ENCODE assay signal across 25 cellular contexts in the genomic region with DNA sequence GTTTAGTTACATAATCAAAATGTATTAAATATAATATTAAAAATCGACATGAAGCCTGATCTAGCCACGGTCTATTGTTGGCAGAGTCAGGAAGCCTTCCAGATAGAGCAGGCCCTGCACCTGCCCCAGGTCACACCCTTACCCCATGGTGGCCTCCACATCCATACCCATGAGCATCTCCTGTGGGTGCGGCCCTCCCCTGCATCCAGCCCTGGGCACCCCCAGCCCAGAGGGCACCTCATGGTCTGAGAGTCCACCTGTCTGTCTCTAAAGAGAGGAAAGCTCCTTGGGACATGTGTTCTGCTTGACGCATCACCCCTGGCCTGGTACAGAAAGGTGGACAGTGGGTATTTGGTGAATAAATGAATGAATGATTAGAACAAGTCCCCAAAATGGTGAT. TPM values are rescaled to one million over a fixed set of nuclear protein-coding genes. Genes with fewer than 3 reads are reported as not detected.
"Had no signal": no experiment of that assay in that cellular context is flagged by ENCODE, and none has a peak within 500 bp of the region (broad histone marks: within the 10 kb centered on the region; RNA-seq: fewer than 3 reads in every experiment).

No MANE protein-coding gene starts in this region.

- H3K9me3 Mint-ChIP-seq: dendritic cell treated with granulocyte-macrophage colony-stimulating factor and Interleukin-4, amounts not matched to agents 40 ng/mL and 50 ng/mL, for 4 days; memory B cell; mesothelial cell of epicardium; naive thymus-derived CD4-positive, alpha-beta T cell; nephron; neural progenitor cell; stimulated activated memory B cell treated with anti-CD40 and anti-IgM and Interleukin-4, amounts not matched to agents 10 μg/mL and 1 μg/mL and 100 μg/mL, for 72 hours had no signal

- H3K36me3 Mint-ChIP-seq: memory B cell; mesothelial cell of epicardium; naive thymus-derived CD4-positive, alpha-beta T cell; neural progenitor cell; stimulated activated memory B cell treated with anti-CD40 and anti-IgM and Interleukin-4, amounts not matched to agents 10 μg/mL and 1 μg/mL and 100 μg/mL, for 72 hours had no signal

- FAIRE-seq: colon, endothelial cell of umbilical vein, frontal cortex, keratinocyte, urothelium cell line had no signal

- H3K36me3 ChIP-seq: neural progenitor cell, prostate gland, right atrium auricular region, thoracic aorta, tibial nerve had no signal

- H3K27me3 Mint-ChIP-seq: dendritic cell treated with granulocyte-macrophage colony-stimulating factor and Interleukin-4, amounts not matched to agents 40 ng/mL and 50 ng/mL, for 4 days had no signal

- H3K9ac ChIP-seq: neural progenitor cell had no signal

- H3K4me1 Mint-ChIP-seq: mesothelial cell of epicardium, nephron had no signal

- H2AFZ ChIP-seq: neural progenitor cell had no signal

- DNase-seq: central memory CD4-positive, alpha-beta T cell; effector CD8-positive, alpha-beta T cell; left ventricle myocardium superior; naive thymus-derived CD4-positive, alpha-beta T cell; nucleus accumbens; stimulated activated CD4-positive, alpha-beta T cell treated with anti-CD3 and anti-CD28 coated beads, Interleukin-4, amount 100 ng/mL, for 4 hours; stimulated activated naive CD8-positive, alpha-beta T cell treated with anti-CD3 and anti-CD28 coated beads, Interleukin-15, Interleukin-2, amounts not matched to agents 100 U/mL and 50 U/mL, for 24 hours; substantia nigra had no signal

- H3K4me2 ChIP-seq: neural progenitor cell had no signal

- H3K9me3 ChIP-seq: prostate gland, right atrium auricular region, thoracic aorta, tibial nerve had no signal

- H3K27ac ChIP-seq: neural progenitor cell, prostate gland, right atrium auricular region, thoracic aorta, tibial nerve had no signal

- H3K27ac Mint-ChIP-seq: dendritic cell treated with granulocyte-macrophage colony-stimulating factor and Interleukin-4, amounts not matched to agents 40 ng/mL and 50 ng/mL, for 4 days; memory B cell; mesothelial cell of epicardium; nephron; neural progenitor cell; stimulated activated memory B cell treated with anti-CD40 and anti-IgM and Interleukin-4, amounts not matched to agents 10 μg/mL and 1 μg/mL and 100 μg/mL, for 72 hours had no signal

- H3K27me3 ChIP-seq: neural progenitor cell, right atrium auricular region, tibial nerve had no signal

- H3K4me3 ChIP-seq: lung, neural progenitor cell, prostate gland, right atrium auricular region, thoracic aorta, tibial nerve had no signal

- ATAC-seq: left ventricle myocardium superior; naive thymus-derived CD4-positive, alpha-beta T cell; sciatic nerve; stimulated activated memory B cell treated with anti-CD40 and anti-IgM and Interleukin-4, amounts not matched to agents 10 μg/mL and 1 μg/mL and 100 μg/mL, for 72 hours had no signal

- H3K4me3 Mint-ChIP-seq: dendritic cell treated with granulocyte-macrophage colony-stimulating factor and Interleukin-4, amounts not matched to agents 40 ng/mL and 50 ng/mL, for 4 days; memory B cell; mesothelial cell of epicardium; naive thymus-derived CD4-positive, alpha-beta T cell; nephron; neural progenitor cell; stimulated activated memory B cell treated with anti-CD40 and anti-IgM and Interleukin-4, amounts not matched to agents 10 μg/mL and 1 μg/mL and 100 μg/mL, for 72 hours had no signal

- H3K4me1 ChIP-seq: neural progenitor cell, prostate gland, right atrium auricular region, tibial nerve had no signal

RNA-seq across cellular contexts. Expression of gene CSPG4, which starts 37.2 kb away (rescaled TPM):
- total RNA-seq: endothelial cell of umbilical vein; naive thymus-derived CD4-positive, alpha-beta T cell had no signal
- polyA plus RNA-seq: endothelial cell of umbilical vein; naive thymus-derived CD4-positive, alpha-beta T cell had no signal
